Comparison of ENCODE assay signal across 27 cellular contexts in genomic region chr22:35288116-35288515, GRCh38.
"Had no signal": no experiment of that assay in that cellular context is flagged by ENCODE, and none has a peak within 500 bp of the region (broad histone marks: within the 10 kb centered on the region; RNA-seq: fewer than 3 reads in every experiment).

No MANE protein-coding gene starts in this region.

- DNase-seq: heart left ventricle; hypothalamus; immature natural killer cell; kidney; left colon; left ventricle myocardium inferior; mesendoderm; midbrain; mucosa of descending colon; naive thymus-derived CD4-positive, alpha-beta T cell; pancreas; posterior cingulate gyrus; retina; right cardiac atrium; stimulated activated CD4-positive, alpha-beta T cell treated with anti-CD3 and anti-CD28 coated beads, Interleukin-12 subunit alpha, Interleukin-12 subunit beta, amount 100 ng/mL, for 4 hours; stimulated activated CD4-positive, alpha-beta T cell treated with anti-CD3 and anti-CD28 coated beads, Interleukin-15, amount 100 ng/mL, for 24 hours; stimulated activated CD4-positive, alpha-beta T cell treated with anti-CD3 and anti-CD28 coated beads, Interleukin-4, amount 100 ng/mL, for 4 hours; stimulated activated CD8-positive, alpha-beta memory T cell treated with anti-CD3 and anti-CD28 coated beads, Interleukin-4, amount 100 ng/mL, for 48 hours; stomach; testis; thyroid gland; transverse colon; upper lobe of left lung had no signal

- H3K27me3 Mint-ChIP-seq: naive thymus-derived CD4-positive, alpha-beta T cell; natural killer cell treated with Interleukin-12 subunit alpha and Interleukin-12 subunit beta and Interleukin-15 and Interleukin-18, amount 100 ng/mL, for 72 hours; stimulated activated memory B cell treated with anti-CD40 and anti-IgM and Interleukin-4, amounts not matched to agents 10 μg/mL and 1 μg/mL and 100 μg/mL, for 72 hours had no signal

- FAIRE-seq: islet of Langerhans, kidney, pancreas had no signal

- H3K4me1 Mint-ChIP-seq: immature natural killer cell; stimulated activated memory B cell treated with anti-CD40 and anti-IgM and Interleukin-4, amounts not matched to agents 10 μg/mL and 1 μg/mL and 100 μg/mL, for 72 hours had no signal

- ATAC-seq: heart left ventricle; left colon; mucosa of descending colon; naive thymus-derived CD4-positive, alpha-beta T cell; natural killer cell treated with Interleukin-12 subunit alpha and Interleukin-12 subunit beta and Interleukin-15 and Interleukin-18, amount 100 ng/mL, for 72 hours; pancreas; right cardiac atrium; sciatic nerve; stimulated activated memory B cell treated with anti-CD40 and anti-IgM and Interleukin-4, amounts not matched to agents 10 μg/mL and 1 μg/mL and 100 μg/mL, for 72 hours had no signal

- H3K27ac Mint-ChIP-seq: immature natural killer cell; naive thymus-derived CD4-positive, alpha-beta T cell; natural killer cell treated with Interleukin-12 subunit alpha and Interleukin-12 subunit beta and Interleukin-15 and Interleukin-18, amount 100 ng/mL, for 72 hours; stimulated activated memory B cell treated with anti-CD40 and anti-IgM and Interleukin-4, amounts not matched to agents 10 μg/mL and 1 μg/mL and 100 μg/mL, for 72 hours had no signal

- H3K4me3 Mint-ChIP-seq: immature natural killer cell; naive thymus-derived CD4-positive, alpha-beta T cell; natural killer cell treated with Interleukin-12 subunit alpha and Interleukin-12 subunit beta and Interleukin-15 and Interleukin-18, amount 100 ng/mL, for 72 hours; stimulated activated memory B cell treated with anti-CD40 and anti-IgM and Interleukin-4, amounts not matched to agents 10 μg/mL and 1 μg/mL and 100 μg/mL, for 72 hours had no signal

- H3K9me3 Mint-ChIP-seq: immature natural killer cell; naive thymus-derived CD4-positive, alpha-beta T cell; natural killer cell treated with Interleukin-12 subunit alpha and Interleukin-12 subunit beta and Interleukin-15 and Interleukin-18, amount 100 ng/mL, for 72 hours; stimulated activated memory B cell treated with anti-CD40 and anti-IgM and Interleukin-4, amounts not matched to agents 10 μg/mL and 1 μg/mL and 100 μg/mL, for 72 hours had no signal
